ENCODE assay signal across 8 cellular contexts in genomic region chr16:15650698-15651161, GRCh38. TPM values are rescaled to one million over a fixed set of nuclear protein-coding genes. Genes with fewer than 3 reads are reported as not detected.
DNase-seq lines count a peak whose midpoint lies in the region; ATAC-seq, FAIRE-seq and TF ChIP-seq lines count a peak whose summit lies in the region.

No MANE protein-coding gene starts in this region.

- peak overlapping the region; percentile 96 for H3K4me3 ChIP-seq in GM12865 (ENCODE audit: low read depth, low read length)

- no peak for TF ChIP-seq CTCF in GM12865 (IDR thresholded peaks at IDR 0.05; ENCODE audit: insufficient read depth, low read depth, low read length, missing control alignments)

- intact Hi-C loops in left colon (cut with DNase I, micrococcal nuclease) = no loop called here

- ATAC-seq in HG02588 (IDR thresholded peaks at IDR 0.05; ENCODE audit: unreplicated experiment) = peak; percentile 36
- ATAC-seq in SK-N-SH treated with all-trans-retinoic acid at 6 μM for 48 hours = peak; percentile 56
- peak; percentile 31 for ATAC-seq in left colon

- no peak for FAIRE-seq in RCC 7860 (lab: Jason Lieb, UNC)

- H3K27ac ChIP-seq in caudate nucleus (ENCODE audit: low read depth, low read length) = peak overlapping the region; percentile 82

- DNase-seq in GM12865 (ENCODE audit: low read depth) = peak; percentile 76
- DNase-seq in caudate nucleus (lab: John Stamatoyannopoulos, UW) = peak in 3 of 61 donors; percentile 25 to 41 (median 37)
- DNase-seq in left colon = peak; percentile 42 to 43
- peak; percentile 62 for DNase-seq in stimulated activated CD8-positive, alpha-beta memory T cell treated with anti-CD3 and anti-CD28 coated beads, Interleukin-4, amount 100 ng/mL, for 48 hours
- DNase-seq in NCI-H1436 treated with DMSO at 0.1 percent for 48 hours (lab: John Stamatoyannopoulos, UW) = no peak
- no peak for DNase-seq in RCC 7860 (ENCODE audit: low spot score)

TF ChIP-seq in SK-N-SH treated with all-trans-retinoic acid at 6 μM for 48 hours, 23 proteins besides CTCF, POLR2A, EP300 and RAD21:
- TF ChIP-seq ZFP30 (CRISPR knock-in tag; IDR thresholded peaks at IDR 0.05) (no peak), RARB (CRISPR knock-in tag; IDR thresholded peaks at IDR 0.05) (no peak), BACH2 (CRISPR knock-in tag; IDR thresholded peaks at IDR 0.05; ENCODE audit: borderline replicate concordance) (no peak), TCF4 (CRISPR knock-in tag; IDR thresholded peaks at IDR 0.05; ENCODE audit: borderline replicate concordance) (no peak), ARNTL (CRISPR knock-in tag; IDR thresholded peaks at IDR 0.05; ENCODE audit: borderline replicate concordance, low read depth) (no peak), ESRRG (CRISPR knock-in tag; IDR thresholded peaks at IDR 0.05) (no peak)

RNA-seq across cellular contexts. Expression of gene NDE1, which starts 0.7 kb away (rescaled TPM):
- total RNA-seq in left colon = 10 to 100 TPM; 24.8 to 30.9 TPM

RNA-seq across cellular contexts. Expression of gene MARF1, which starts 7.8 kb away (rescaled TPM):
- total RNA-seq in left colon = 10 to 100 TPM; 54.5 to 85.9 TPM

Comparison
In these comparisons a context has a peak if more than half of its experiments do, and no peak if none do; other contexts are left out.
1. DNase-seq: peak in GM12865 (single experiment), left colon (2 of 2) and stimulated activated CD8-positive, alpha-beta memory T cell treated with anti-CD3 and anti-CD28 coated beads, Interleukin-4, amount 100 ng/mL, for 48 hours (single experiment); none in NCI-H1436 treated with DMSO at 0.1 percent for 48 hours (single experiment) and RCC 7860 (single experiment).
2. Peak in every context shown above with its lines, with median percentiles within 50 percentile points of each other: ATAC-seq.